In genomic region chr3:29370021-29370420, GRCh38 we compare ENCODE assay signal across 1 cellular context.
TF ChIP-seq lines count a peak whose summit lies in the region.

No MANE protein-coding gene starts in this region.

TF ChIP-seq in GM12878, 131 proteins besides CTCF, POLR2A, EP300 and RAD21:
- TF ChIP-seq USF2 (IDR thresholded peaks at IDR 0.05; ENCODE audit: borderline replicate concordance, low read depth, low read length) (no peak), E4F1 (IDR thresholded peaks at IDR 0.05; ENCODE audit: borderline replicate concordance, partially characterized antibody) (no peak), PKNOX1 (IDR thresholded peaks at IDR 0.05) (peak; percentile 42), ATF7 (IDR thresholded peaks at IDR 0.05; ENCODE audit: low read depth) (peak; percentile 92)
